In the genomic region with DNA sequence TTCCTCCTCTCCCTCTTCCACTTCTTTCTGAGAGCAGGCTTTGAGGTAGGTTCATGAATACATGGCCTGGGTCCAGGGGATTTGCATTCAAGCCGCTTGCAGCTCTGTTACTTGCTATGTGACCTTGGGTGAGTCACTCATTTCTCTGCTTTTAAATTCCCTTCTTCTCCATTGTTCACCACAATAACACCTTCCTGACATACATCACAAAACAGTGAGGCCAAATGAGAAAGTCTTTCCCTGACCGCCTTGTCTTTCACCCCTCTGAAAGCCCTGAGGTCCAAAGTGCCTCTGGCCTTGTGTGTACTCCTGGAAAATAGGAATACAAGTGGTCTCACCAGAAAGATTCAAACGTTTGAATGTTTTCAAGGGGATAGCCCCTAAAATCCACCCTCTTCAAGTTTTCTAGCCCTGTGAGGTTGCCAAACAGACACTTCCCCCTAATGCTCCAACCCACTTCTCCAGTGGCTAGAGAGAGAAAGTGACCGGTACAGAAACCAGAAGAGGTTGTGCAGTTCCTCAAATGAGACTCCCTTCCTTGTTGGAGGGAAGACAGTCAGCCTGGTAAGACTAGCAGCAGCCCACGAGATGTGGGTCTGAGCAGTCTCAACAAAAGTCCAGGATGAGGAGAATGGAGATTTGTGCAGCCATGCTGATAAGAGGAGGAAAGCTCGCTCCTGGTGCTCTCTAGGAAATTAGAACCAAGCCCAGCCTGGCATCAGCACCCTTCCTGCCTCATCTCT, we compare ENCODE assay signal across 8 cellular contexts.
DNase-seq lines count a peak whose midpoint lies in the region; ATAC-seq and TF ChIP-seq lines count a peak whose summit lies in the region.

No MANE protein-coding gene starts in this region.

- no peak overlapping the region for H2BK120ac ChIP-seq in trophoblast cell (ENCODE audit: insufficient read depth, low read length, poor library complexity)

- no peak overlapping the region for H4K8ac ChIP-seq in trophoblast cell (ENCODE audit: low read depth, low read length)

- H3K9ac ChIP-seq in SK-N-MC (ENCODE audit: insufficient read length) (no peak overlapping the region), trophoblast cell (ENCODE audit: low read length) (no peak overlapping the region)

- peaks cover 6% of the 10 kb centered on the region for H3K79me1 ChIP-seq in trophoblast cell (ENCODE audit: low read length)

- H3K4me2 ChIP-seq in trophoblast cell (ENCODE audit: low read length), result peak overlapping the region; percentile 80

- no peak overlapping the region for H3K18ac ChIP-seq in trophoblast cell (ENCODE audit: low read length)

- no peaks in the 10 kb centered on the region for H3K9me3 ChIP-seq in SK-N-MC (ENCODE audit: low read depth, low read length)
- H3K9me3 ChIP-seq in trophoblast cell (ENCODE audit: insufficient read depth, low read depth, low read length), result no peaks in the 10 kb centered on the region

- H3K27ac ChIP-seq in HL-60 (replicated peaks) (peak overlapping the region; percentile 75), SK-N-MC (no peak overlapping the region), foreskin keratinocyte (peak overlapping the region; percentile 39), trophoblast cell (ENCODE audit: low read depth, low read length) (no peak overlapping the region)

- H3K14ac ChIP-seq in trophoblast cell (ENCODE audit: low read length), result no peak overlapping the region

- peak overlapping the region; percentile 36 for H4K91ac ChIP-seq in trophoblast cell (ENCODE audit: low read depth, low read length)

- no peak overlapping the region for H2BK12ac ChIP-seq in trophoblast cell (ENCODE audit: low read length)

- H3K27me3 ChIP-seq in HL-60 (ENCODE audit: insufficient read depth, poor library complexity, severe bottlenecking) (no peaks in the 10 kb centered on the region), foreskin keratinocyte (no peaks in the 10 kb centered on the region), trophoblast cell (ENCODE audit: insufficient read depth, low read length) (no peaks in the 10 kb centered on the region)

- no peak for TF ChIP-seq CTCF in HL-60 (IDR thresholded peaks at IDR 0.05; ENCODE audit: insufficient read depth, low read length)
- no peak for TF ChIP-seq CTCF in foreskin keratinocyte (conservative IDR thresholded peaks at IDR 0.05)

- no peak overlapping the region for H4K12ac ChIP-seq in trophoblast cell (ENCODE audit: low read depth, low read length)

- DNase-seq in HL-60 (ENCODE audit: low read depth in 1 of 2, low spot score in 1 of 2), result peak; percentile 52 to 86
- no peak for DNase-seq in SK-N-MC (ENCODE audit: low read depth, low spot score)
- DNase-seq in foreskin keratinocyte, result peak; percentile 64 to 84
- peak; percentile 25 to 36 for DNase-seq in trophoblast cell
- no peak for DNase-seq in stimulated activated naive CD4-positive, alpha-beta T cell (lab: John Stamatoyannopoulos, UW)

- H3K4me3 ChIP-seq in HL-60 (replicated peaks; ENCODE audit: insufficient read depth, low read length) (no peak overlapping the region), SK-N-MC (peak overlapping the region; percentile 83; the same call in 1 of the 2 replicates), trophoblast cell (ENCODE audit: low read depth, low read length) (no peak overlapping the region)

- H3K4me1 ChIP-seq in foreskin keratinocyte (peaks cover 23% of the 10 kb centered on the region), trophoblast cell (ENCODE audit: control insufficient read depth in 1 of 2, insufficient read depth in 2 of 2, low read length in 2 of 2) (peaks cover 6 to 10% of the 10 kb centered on the region in 2 experiments)

- no peaks in the 10 kb centered on the region for H3K79me2 ChIP-seq in trophoblast cell (ENCODE audit: control insufficient read depth, insufficient read depth, low read length, poor library complexity)

- H3K36me3 ChIP-seq in SK-N-MC (ENCODE audit: insufficient read depth, low read length) (no peaks in the 10 kb centered on the region), trophoblast cell (ENCODE audit: control insufficient read depth in 1 of 2, insufficient read depth in 2 of 2, low read length in 2 of 2) (no peaks in the 10 kb centered on the region)

- ATAC-seq in foreskin keratinocyte (peak; percentile 37), GM18511 (IDR thresholded peaks at IDR 0.05; ENCODE audit: unreplicated experiment) (no peak), HG02840 (IDR thresholded peaks at IDR 0.05; ENCODE audit: low FRiP score, unreplicated experiment) (no peak), HG02885 (IDR thresholded peaks at IDR 0.05; ENCODE audit: poor library complexity, unreplicated experiment) (no peak)

- no CpG with 5 or more reads among the region's 6 CpGs for WGBS in trophoblast cell (ENCODE audit: extremely low coverage, insufficient coverage, insufficient read length)

- peak overlapping the region; percentile 8 for H2AFZ ChIP-seq in trophoblast cell (ENCODE audit: insufficient read depth, low read length, poor library complexity)

- no peak overlapping the region for H3K23ac ChIP-seq in trophoblast cell (ENCODE audit: low read length)

- no peak overlapping the region for H2AK5ac ChIP-seq in trophoblast cell (ENCODE audit: low read length)

- no peak overlapping the region for H3K4ac ChIP-seq in trophoblast cell (ENCODE audit: low read depth, low read length)

- no peak overlapping the region for H2BK5ac ChIP-seq in trophoblast cell (ENCODE audit: low read depth, low read length, poor library complexity)

Comparison
In these comparisons a context has a peak if more than half of its experiments do, and no peak if none do; other contexts are left out.
1. DNase-seq: peak in HL-60 (2 of 2), foreskin keratinocyte (2 of 2) and trophoblast cell (2 of 2); none in SK-N-MC (single experiment) and stimulated activated naive CD4-positive, alpha-beta T cell (0 of 6).
2. H3K27ac ChIP-seq: peak in HL-60 (single experiment) and foreskin keratinocyte (single experiment); none in SK-N-MC (single experiment) and trophoblast cell (single experiment).